ENCODE assay signal across 13 cellular contexts in the genomic region with DNA sequence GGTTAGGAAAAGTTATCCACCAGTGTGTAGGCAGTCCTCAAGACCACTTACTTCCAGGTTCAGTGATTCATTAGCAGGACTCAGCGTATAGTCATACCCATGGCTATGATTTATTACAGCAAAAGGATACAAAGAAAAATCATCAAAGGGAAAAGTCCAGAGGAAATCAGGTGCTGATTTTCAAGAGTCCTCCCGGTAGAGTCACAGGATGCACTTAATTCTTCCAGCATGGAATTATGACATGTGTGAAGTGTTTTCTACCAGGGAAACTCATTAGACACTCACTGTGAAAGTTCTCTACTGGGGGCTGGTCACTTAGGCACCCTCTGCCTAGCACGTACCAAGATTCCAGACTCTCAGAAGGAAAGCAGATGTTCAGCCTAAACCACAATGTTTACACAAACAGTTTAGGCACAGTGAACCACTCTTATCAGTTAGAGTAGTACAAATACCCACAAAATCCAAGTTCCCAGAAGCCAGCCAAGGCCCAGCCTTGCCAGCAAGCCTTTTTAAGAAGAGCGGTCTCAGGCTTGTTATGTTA. TPM values are rescaled to one million over a fixed set of nuclear protein-coding genes. Genes with fewer than 3 reads are reported as not detected.
DNase-seq lines count a peak whose midpoint lies in the region; ATAC-seq, FAIRE-seq and TF ChIP-seq lines count a peak whose summit lies in the region.
"Had no signal": no experiment of that assay in that cellular context is flagged by ENCODE, and none has a peak within 500 bp of the region (broad histone marks: within the 10 kb centered on the region; RNA-seq: fewer than 3 reads in every experiment).

No MANE protein-coding gene starts in this region.

- H3K9ac ChIP-seq in mammary epithelial cell (ENCODE audit: insufficient read depth, low read length) (peak overlapping the region; percentile 61), mucosa of stomach (ENCODE audit: low read length) (peak overlapping the region; percentile 19)

- H3K27me3 Mint-ChIP-seq in endothelial cell (ENCODE audit: unreplicated experiment) = peaks cover 8% of the 10 kb centered on the region

- POLR2A ChIA-PET in HEK293T (lab: Yijun Ruan, JAX) = no interaction called here

- H3K27me3 ChIP-seq in mammary epithelial cell (ENCODE audit: insufficient read depth, low read length) (no peaks in the 10 kb centered on the region), mucosa of stomach (ENCODE audit: control insufficient read depth, insufficient read depth, low read length) (no peaks in the 10 kb centered on the region)
- H3K27me3 ChIP-seq: spleen had no signal

- H3K27ac Mint-ChIP-seq in endothelial cell (ENCODE audit: unreplicated experiment) = no peak overlapping the region
- H3K27ac Mint-ChIP-seq: activated CD4-positive, alpha-beta memory T cell treated with anti-CD3 and anti-CD28 coated beads, Interleukin-2, amount 10 ng/mL, durations not matched to agents 7 days and 5 days; CD4-positive, alpha-beta T cell had no signal

- peaks cover 64% of the 10 kb centered on the region for H3K4me1 ChIP-seq in mammary epithelial cell (ENCODE audit: insufficient read depth, low read length)
- H3K4me1 ChIP-seq in mucosa of stomach (ENCODE audit: control insufficient read depth, insufficient read depth, low read length) = peaks cover 67% of the 10 kb centered on the region

- H3K4me1 Mint-ChIP-seq in endothelial cell (ENCODE audit: unreplicated experiment) = peaks cover 2% of the 10 kb centered on the region

- no peaks in the 10 kb centered on the region for H3K36me3 Mint-ChIP-seq in endothelial cell (ENCODE audit: low read depth, unreplicated experiment)

- no peaks in the 10 kb centered on the region for H4K20me1 ChIP-seq in mammary epithelial cell (ENCODE audit: insufficient read depth, low read length)

- in situ Hi-C loops in ACHN (cut with HindIII; ENCODE audit: low pct_ligation_motif_present, low pct_unique_long_range_greater_than_20kb, low sequenced_read_pairs) = no loop called here
- in situ Hi-C loops in mammary epithelial cell (cut with MboI; ENCODE audit: low sequenced_read_pairs in 2 of 2) = no loop called here

- dilution Hi-C loops in mammary epithelial cell (cut with HindIII; ENCODE audit: low sequenced_read_pairs) = no loop called here

- intact Hi-C loops in mammary epithelial cell (cut with micrococcal nuclease) = loop anchor here (1.0 kb wide), 1 partner anchor 443 kb away; no protein-coding TSS in a partner anchor

- H3K4me2 ChIP-seq in mammary epithelial cell (ENCODE audit: insufficient read depth, low read depth, low read length) = peak overlapping the region; percentile 29

- H3K27ac ChIP-seq in mammary epithelial cell (ENCODE audit: insufficient read depth, low read depth, low read length) = peak overlapping the region; percentile 97
- H3K27ac ChIP-seq: spleen had no signal

- ATAC-seq in HG03469 (IDR thresholded peaks at IDR 0.05; ENCODE audit: unreplicated experiment) (no peak), GM21367 (IDR thresholded peaks at IDR 0.05; ENCODE audit: unreplicated experiment) (no peak)

- 24% methylated on average over 4 of the region's 4 CpGs for whole genome bisulfite sequencing in mammary epithelial cell (ENCODE audit: low coverage, missing lambda C conversion rate)

- H3K4me3 Mint-ChIP-seq in endothelial cell (ENCODE audit: unreplicated experiment) = no peak overlapping the region
- H3K4me3 Mint-ChIP-seq: activated CD4-positive, alpha-beta memory T cell treated with anti-CD3 and anti-CD28 coated beads, Interleukin-2, amount 10 ng/mL, durations not matched to agents 7 days and 5 days; CD4-positive, alpha-beta T cell had no signal

- DNase-seq in ACHN (peak; percentile 38), HTR-8/SVneo (ENCODE audit: insufficient read length, low spot score) (peak; percentile 86), mammary epithelial cell (peak; percentile 98), endothelial cell (ENCODE audit: low spot score) (no peak), HEK293T (ENCODE audit: extremely low spot score) (no peak)
- DNase-seq: activated CD4-positive, alpha-beta memory T cell treated with anti-CD3 and anti-CD28 coated beads, Interleukin-2, amount 10 ng/mL, durations not matched to agents 7 days and 5 days; CD4-positive, alpha-beta T cell; NCI-H774; spleen had no signal

- CTCF ChIA-PET in mammary epithelial cell (lab: Charles Lee; ENCODE audit: low non-redundant PET) = no interaction called here
- CTCF ChIA-PET in HEK293T (lab: Yijun Ruan, JAX) = interaction anchor here (1.8 kb wide), 1 partner anchor 11 kb away, joined by 7 read pairs; no protein-coding TSS in a partner anchor

- TF ChIP-seq CTCF in mammary epithelial cell (conservative IDR thresholded peaks at IDR 0.05 in 1 of 2, IDR thresholded peaks at IDR 0.05 in 1 of 2; ENCODE audit: extremely low read depth in 1 of 2, insufficient read depth in 1 of 2, low read depth in 1 of 2, low read length in 2 of 2) (no peak), endothelial cell (IDR thresholded peaks at IDR 0.05; ENCODE audit: unreplicated experiment) (no peak)

- no peaks in the 10 kb centered on the region for H3K79me2 ChIP-seq in mammary epithelial cell (ENCODE audit: insufficient read depth, low read length)

- H3K9me3 ChIP-seq in mammary epithelial cell (replicated peaks; ENCODE audit: insufficient read depth, low read length) = no peaks in the 10 kb centered on the region
- H3K9me3 ChIP-seq in mucosa of stomach (ENCODE audit: control insufficient read depth, low read length) = no peaks in the 10 kb centered on the region
- H3K9me3 ChIP-seq: spleen had no signal

- H3K9me3 Mint-ChIP-seq in endothelial cell (ENCODE audit: unreplicated experiment) = no peaks in the 10 kb centered on the region
- H3K9me3 Mint-ChIP-seq: activated CD4-positive, alpha-beta memory T cell treated with anti-CD3 and anti-CD28 coated beads, Interleukin-2, amount 10 ng/mL, durations not matched to agents 7 days and 5 days; CD4-positive, alpha-beta T cell had no signal

- BruUV-seq in mammary epithelial cell (replicated peaks; lab: Mats Ljungman, UMichigan) = TSS peak; percentile 37

- H3K4me3 ChIP-seq in mammary epithelial cell (replicated peaks in 1 of 3; ENCODE audit: insufficient read depth in 1 of 3, low read depth in 2 of 3, low read length in 3 of 3) (no peak overlapping the region), mucosa of stomach (ENCODE audit: low read length) (no peak overlapping the region)
- H3K4me3 ChIP-seq: spleen had no signal

- H2AFZ ChIP-seq in mammary epithelial cell (ENCODE audit: low read depth, low read length) = no peak overlapping the region

- no peaks in the 10 kb centered on the region for H3K36me3 ChIP-seq in mammary epithelial cell (ENCODE audit: insufficient read depth, low read length)
- H3K36me3 ChIP-seq in mucosa of stomach (ENCODE audit: control insufficient read depth, insufficient read depth, low read length) = no peaks in the 10 kb centered on the region
- H3K36me3 ChIP-seq: spleen had no signal

- peak; percentile 51 for FAIRE-seq in HTR-8/SVneo (lab: Jason Lieb, UNC)
- FAIRE-seq: GM19239 had no signal

TF ChIP-seq in HEK293T, 16 proteins besides CTCF, POLR2A, EP300 and RAD21:
- no peak for TF ChIP-seq L3MBTL2 (conservative IDR thresholded peaks at IDR 0.05)
- TF ChIP-seq CTBP1 (IDR thresholded peaks at IDR 0.05; ENCODE audit: borderline replicate concordance) = no peak
- no peak for TF ChIP-seq ZNF384 (IDR thresholded peaks at IDR 0.05)
- TF ChIP-seq ELF4 (IDR thresholded peaks at IDR 0.05) = no peak
- no peak for TF ChIP-seq BHLHE40 (IDR thresholded peaks at IDR 0.05; ENCODE audit: borderline replicate concordance)
- no peak for TF ChIP-seq FOXM1 (IDR thresholded peaks at IDR 0.05; ENCODE audit: borderline replicate concordance)
- TF ChIP-seq ARNT (IDR thresholded peaks at IDR 0.05) = no peak
- no peak for TF ChIP-seq LEF1 (IDR thresholded peaks at IDR 0.05; ENCODE audit: borderline replicate concordance)
- no peak for TF ChIP-seq SP1 (IDR thresholded peaks at IDR 0.05)
- TF ChIP-seq HDGF (IDR thresholded peaks at IDR 0.05; ENCODE audit: borderline replicate concordance) = no peak
- no peak for TF ChIP-seq NFRKB (IDR thresholded peaks at IDR 0.05)
- TF ChIP-seq FOXK2 (IDR thresholded peaks at IDR 0.05) = no peak
- TF ChIP-seq, protein P1, sequence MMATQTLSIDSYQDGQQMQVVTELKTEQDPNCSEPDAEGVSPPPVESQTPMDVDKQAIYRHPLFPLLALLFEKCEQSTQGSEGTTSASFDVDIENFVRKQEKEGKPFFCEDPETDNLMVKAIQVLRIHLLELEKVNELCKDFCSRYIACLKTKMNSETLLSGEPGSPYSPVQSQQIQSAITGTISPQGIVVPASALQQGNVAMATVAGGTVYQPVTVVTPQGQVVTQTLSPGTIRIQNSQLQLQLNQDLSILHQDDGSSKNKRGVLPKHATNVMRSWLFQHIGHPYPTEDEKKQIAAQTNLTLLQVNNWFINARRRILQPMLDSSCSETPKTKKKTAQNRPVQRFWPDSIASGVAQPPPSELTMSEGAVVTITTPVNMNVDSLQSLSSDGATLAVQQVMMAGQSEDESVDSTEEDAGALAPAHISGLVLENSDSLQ (IDR thresholded peaks at IDR 0.05) = no peak
- no peak for TF ChIP-seq TARDBP (IDR thresholded peaks at IDR 0.05)
- TF ChIP-seq SUZ12 (IDR thresholded peaks at IDR 0.05) = no peak
- TF ChIP-seq FOXA1 (IDR thresholded peaks at IDR 0.05) = no peak

RNA-seq across cellular contexts. Expression of a gene that starts 10.2 kb away (rescaled TPM):
- 1 to 10 TPM in 1 of 2 donors, under 1 TPM in 1; 0.33 to 1.4 TPM for total RNA-seq in mammary epithelial cell
- polyA plus RNA-seq in mammary epithelial cell = 1.3 TPM
- polyA minus RNA-seq in mammary epithelial cell = 12.3 TPM
- total RNA-seq in endothelial cell (ENCODE audit: unreplicated experiment) = not detected
- total RNA-seq: activated CD4-positive, alpha-beta memory T cell treated with anti-CD3 and anti-CD28 coated beads, Interleukin-2, amount 10 ng/mL, durations not matched to agents 7 days and 5 days; CD4-positive, alpha-beta T cell; spleen had no signal

RNA-seq across cellular contexts. Expression of a gene that starts 10.3 kb away (rescaled TPM):
- total RNA-seq in mammary epithelial cell (10 to 100 TPM; 12.8 to 34.2 TPM), endothelial cell (ENCODE audit: unreplicated experiment) (36.9 TPM)
- polyA plus RNA-seq in mammary epithelial cell = 52.0 TPM
- polyA minus RNA-seq in mammary epithelial cell = 60.8 TPM

RNA-seq across cellular contexts. Expression of a gene that starts 31.0 kb away (rescaled TPM):
- total RNA-seq in mammary epithelial cell = 10 to 100 TPM in 1 of 2 donors, 1 to 10 TPM in 1; 1.0 to 80.5 TPM
- 148 TPM for polyA plus RNA-seq in mammary epithelial cell
- 56.8 TPM for polyA minus RNA-seq in mammary epithelial cell
- 22.9 TPM for total RNA-seq in endothelial cell (ENCODE audit: unreplicated experiment)

RNA-seq across cellular contexts. Expression of a gene that starts 45.7 kb away (rescaled TPM):
- total RNA-seq in mammary epithelial cell = not detected
- 0.18 TPM for polyA plus RNA-seq in mammary epithelial cell
- not detected for polyA minus RNA-seq in mammary epithelial cell
- not detected for total RNA-seq in endothelial cell (ENCODE audit: unreplicated experiment)
- total RNA-seq: activated CD4-positive, alpha-beta memory T cell treated with anti-CD3 and anti-CD28 coated beads, Interleukin-2, amount 10 ng/mL, durations not matched to agents 7 days and 5 days had no signal

RNA-seq across cellular contexts. Expression of a gene that starts 52.1 kb away (rescaled TPM):
- total RNA-seq in mammary epithelial cell (10 to 100 TPM; 14.1 to 34.5 TPM), endothelial cell (ENCODE audit: unreplicated experiment) (11.9 TPM)
- polyA plus RNA-seq in mammary epithelial cell = 9.5 TPM
- polyA minus RNA-seq in mammary epithelial cell = 3.6 TPM

Comparison
In these comparisons a context has a peak if more than half of its experiments do, and no peak if none do; other contexts are left out.
1. DNase-seq: peak in ACHN (single experiment), HTR-8/SVneo (single experiment) and mammary epithelial cell (single experiment); none in endothelial cell (single experiment) and HEK293T (single experiment).